In genomic region chr14:89915114-89915878, GRCh38 we compare ENCODE assay signal across 1 cellular context.
TF ChIP-seq lines count a peak whose summit lies in the region.

No MANE protein-coding gene starts in this region.

TF ChIP-seq in GM23338, 12 proteins besides CTCF, POLR2A, EP300 and RAD21 (continued from another document):
- TF ChIP-seq ETS1 (IDR thresholded peaks at IDR 0.05) (no peak), ZNF331 (CRISPR knock-in tag; IDR thresholded peaks at IDR 0.05; ENCODE audit: low read depth) (no peak), JUNB (IDR thresholded peaks at IDR 0.05; ENCODE audit: unreplicated experiment) (no peak), EZH2 (IDR thresholded peaks at IDR 0.05; ENCODE audit: low read depth, unreplicated experiment) (no peak), ZNF114 (CRISPR knock-in tag; IDR thresholded peaks at IDR 0.05) (no peak), POLR2AphosphoS5 (IDR thresholded peaks at IDR 0.05; ENCODE audit: low read depth) (no peak), NANOG (IDR thresholded peaks at IDR 0.05; ENCODE audit: borderline replicate concordance) (no peak), CREB1 (CRISPR knock-in tag; IDR thresholded peaks at IDR 0.05; ENCODE audit: low read depth) (no peak)
TF ChIP-seq in GM23338: peak in this region for 0.
